Comparison of ENCODE assay signal across 8 cellular contexts in genomic region chr19:17328517-17329060, GRCh38. TPM values are rescaled to one million over a fixed set of nuclear protein-coding genes. Genes with fewer than 3 reads are reported as not detected.
DNase-seq lines count a peak whose midpoint lies in the region; ATAC-seq, FAIRE-seq and TF ChIP-seq lines count a peak whose summit lies in the region.

No MANE protein-coding gene starts in this region.

- H3K36me3 Mint-ChIP-seq in progenitor cell of endocrine pancreas (ENCODE audit: insufficient read depth) = peaks cover 15% of the 10 kb centered on the region

- H3K4me3 Mint-ChIP-seq in progenitor cell of endocrine pancreas (ENCODE audit: low read depth) = peak overlapping the region; percentile 59

- H3K9me3 Mint-ChIP-seq in progenitor cell of endocrine pancreas (ENCODE audit: low read depth) = no peaks in the 10 kb centered on the region

- H3K27ac Mint-ChIP-seq in progenitor cell of endocrine pancreas = no peak overlapping the region

- no peak for TF ChIP-seq CTCF in progenitor cell of endocrine pancreas (IDR thresholded peaks at IDR 0.05; ENCODE audit: unreplicated experiment)

- FAIRE-seq in GM19239 (lab: Jason Lieb, UNC) = no peak

- no peak for ATAC-seq in left lobe of liver

- H3K27me3 Mint-ChIP-seq in progenitor cell of endocrine pancreas = peaks cover 15% of the 10 kb centered on the region

- H3K4me1 Mint-ChIP-seq in progenitor cell of endocrine pancreas (ENCODE audit: low read depth) = peaks cover 4% of the 10 kb centered on the region

- DNase-seq in GM19239 (ENCODE audit: insufficient read length, low spot score) = peak; percentile 42
- peak in 3 of 5 experiments; percentile 21 to 43 (median 40) for DNase-seq in T-helper 2 cell
- DNase-seq in epidermal melanocyte (ENCODE audit: insufficient read length, low spot score) = peak; percentile 15
- no peak for DNase-seq in progenitor cell of endocrine pancreas (ENCODE audit: low spot score, unreplicated experiment)
- no peak for DNase-seq in Ammon's horn (ENCODE audit: low spot score)
- no peak for DNase-seq in DMS79 (lab: John Stamatoyannopoulos, UW)
- DNase-seq in left lobe of liver (ENCODE audit: low spot score) = no peak
- no peak for DNase-seq in DMS114 treated with DMSO at 0.1 percent for 48 hours (lab: John Stamatoyannopoulos, UW; ENCODE audit: unreplicated experiment)

RNA-seq across cellular contexts. Expression of gene ANO8, which starts 6.1 kb away (rescaled TPM):
- 45.2 and 45.3 TPM in 2 replicates for total RNA-seq in progenitor cell of endocrine pancreas
- total RNA-seq in left lobe of liver = 9.6 TPM

RNA-seq across cellular contexts. Expression of gene GTPBP3, which starts 8.8 kb away (rescaled TPM):
- total RNA-seq in progenitor cell of endocrine pancreas (44.5 and 46.9 TPM in 2 replicates), left lobe of liver (14.3 TPM)

RNA-seq across cellular contexts. Expression of gene DDA1, which starts 19.2 kb away (rescaled TPM):
- 38.6 and 41.4 TPM in 2 replicates for total RNA-seq in progenitor cell of endocrine pancreas
- 10.9 TPM for total RNA-seq in left lobe of liver

RNA-seq across cellular contexts. Expression of gene MRPL34, which starts 22.9 kb away (rescaled TPM):
- 54.0 and 54.4 TPM in 2 replicates for total RNA-seq in progenitor cell of endocrine pancreas
- 148 TPM for total RNA-seq in left lobe of liver

RNA-seq across cellular contexts. Expression of gene ABHD8, which starts 25.4 kb away (rescaled TPM):
- total RNA-seq in progenitor cell of endocrine pancreas (16.2 and 16.9 TPM in 2 replicates), left lobe of liver (18.4 TPM)

Comparison
In these comparisons a context has a peak if more than half of its experiments do, and no peak if none do; other contexts are left out.
1. DNase-seq: peak in GM19239 (single experiment), T-helper 2 cell (3 of 5) and epidermal melanocyte (single experiment); none in progenitor cell of endocrine pancreas (single experiment), Ammon's horn (single experiment), DMS79 (single experiment), left lobe of liver (single experiment) and DMS114 treated with DMSO at 0.1 percent for 48 hours (single experiment).